Comparison of ENCODE assay signal across 1 cellular context in genomic region chr17:46810837-46811236, GRCh38.
TF ChIP-seq lines count a peak whose summit lies in the region.

No MANE protein-coding gene starts in this region.

TF ChIP-seq in GM23338, 12 proteins besides CTCF, POLR2A, EP300 and RAD21 (continued from another document):
- TF ChIP-seq, protein P1, sequence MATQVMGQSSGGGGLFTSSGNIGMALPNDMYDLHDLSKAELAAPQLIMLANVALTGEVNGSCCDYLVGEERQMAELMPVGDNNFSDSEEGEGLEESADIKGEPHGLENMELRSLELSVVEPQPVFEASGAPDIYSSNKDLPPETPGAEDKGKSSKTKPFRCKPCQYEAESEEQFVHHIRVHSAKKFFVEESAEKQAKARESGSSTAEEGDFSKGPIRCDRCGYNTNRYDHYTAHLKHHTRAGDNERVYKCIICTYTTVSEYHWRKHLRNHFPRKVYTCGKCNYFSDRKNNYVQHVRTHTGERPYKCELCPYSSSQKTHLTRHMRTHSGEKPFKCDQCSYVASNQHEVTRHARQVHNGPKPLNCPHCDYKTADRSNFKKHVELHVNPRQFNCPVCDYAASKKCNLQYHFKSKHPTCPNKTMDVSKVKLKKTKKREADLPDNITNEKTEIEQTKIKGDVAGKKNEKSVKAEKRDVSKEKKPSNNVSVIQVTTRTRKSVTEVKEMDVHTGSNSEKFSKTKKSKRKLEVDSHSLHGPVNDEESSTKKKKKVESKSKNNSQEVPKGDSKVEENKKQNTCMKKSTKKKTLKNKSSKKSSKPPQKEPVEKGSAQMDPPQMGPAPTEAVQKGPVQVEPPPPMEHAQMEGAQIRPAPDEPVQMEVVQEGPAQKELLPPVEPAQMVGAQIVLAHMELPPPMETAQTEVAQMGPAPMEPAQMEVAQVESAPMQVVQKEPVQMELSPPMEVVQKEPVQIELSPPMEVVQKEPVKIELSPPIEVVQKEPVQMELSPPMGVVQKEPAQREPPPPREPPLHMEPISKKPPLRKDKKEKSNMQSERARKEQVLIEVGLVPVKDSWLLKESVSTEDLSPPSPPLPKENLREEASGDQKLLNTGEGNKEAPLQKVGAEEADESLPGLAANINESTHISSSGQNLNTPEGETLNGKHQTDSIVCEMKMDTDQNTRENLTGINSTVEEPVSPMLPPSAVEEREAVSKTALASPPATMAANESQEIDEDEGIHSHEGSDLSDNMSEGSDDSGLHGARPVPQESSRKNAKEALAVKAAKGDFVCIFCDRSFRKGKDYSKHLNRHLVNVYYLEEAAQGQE (IDR thresholded peaks at IDR 0.05; ENCODE audit: unreplicated experiment), result no peak
- TF ChIP-seq EZH2 (IDR thresholded peaks at IDR 0.05; ENCODE audit: low read depth, unreplicated experiment), result no peak
